19 cellular contexts compared by ENCODE assay signal in genomic region chrX:110394653-110395052, GRCh38. TPM values are rescaled to one million over a fixed set of nuclear protein-coding genes. Genes with fewer than 3 reads are reported as not detected.
DNase-seq lines count a peak whose midpoint lies in the region; ATAC-seq and TF ChIP-seq lines count a peak whose summit lies in the region.
"Had no signal": no experiment of that assay in that cellular context is flagged by ENCODE, and none has a peak within 500 bp of the region (broad histone marks: within the 10 kb centered on the region; RNA-seq: fewer than 3 reads in every experiment).

No MANE protein-coding gene starts in this region.

- peaks cover 2% of the 10 kb centered on the region for H3K27me3 Mint-ChIP-seq in activated T-helper 1 cell treated with anti-CD3 and anti-CD28 coated beads, Interleukin-12 subunit alpha, Interleukin-12 subunit beta, Interleukin-2, Interleukin-4 antibody, amounts not matched to agents 30 ng/mL and 10 ng/mL and 1 ng/mL, durations not matched to agents 14 hours and 24 hours and 36 hours (ENCODE audit: insufficient read depth)

- no peak overlapping the region for H3K4me3 Mint-ChIP-seq in activated T-helper 1 cell treated with anti-CD3 and anti-CD28 coated beads, Interleukin-12 subunit alpha, Interleukin-12 subunit beta, Interleukin-2, Interleukin-4 antibody, amounts not matched to agents 30 ng/mL and 10 ng/mL and 1 ng/mL, durations not matched to agents 14 hours and 24 hours and 36 hours
- H3K4me3 Mint-ChIP-seq: B cell, IgD-negative memory B cell had no signal

- no peaks in the 10 kb centered on the region for H3K4me1 ChIP-seq in ascending aorta

- H3K9me3 ChIP-seq in ascending aorta = no peaks in the 10 kb centered on the region

- DNase-seq in Caki2 (ENCODE audit: low read depth) (peak; percentile 63), M059J (ENCODE audit: low read depth) (peak; percentile 89), amniotic epithelial cell (ENCODE audit: low read depth) (peak; percentile 82), glomerular visceral epithelial cell (ENCODE audit: extremely low spot score) (peak; percentile 90), ascending aorta (ENCODE audit: low spot score in 2 of 2) (no peak), globus pallidus (ENCODE audit: low spot score) (no peak)
- no peak for DNase-seq in activated T-helper 1 cell treated with anti-CD3 and anti-CD28 coated beads, Interleukin-12 subunit alpha, Interleukin-12 subunit beta, Interleukin-2, Interleukin-4 antibody, amounts not matched to agents 30 ng/mL and 10 ng/mL and 1 ng/mL, durations not matched to agents 14 hours and 24 hours and 36 hours (ENCODE audit: low spot score)
- DNase-seq: activated CD4-positive, alpha-beta T cell treated with anti-CD3 and anti-CD28 coated beads for 4 hours; activated effector memory CD4-positive, alpha-beta T cell treated with anti-CD3 and anti-CD28 coated beads, Interleukin-2, amount 50 U/mL, for 16 hours; kidney; NCI-H1930; stimulated activated CD4-positive, alpha-beta T cell treated with anti-CD3 and anti-CD28 coated beads, Interleukin-4, amount 100 ng/mL, for 1 hour; stimulated activated naive CD4-positive, alpha-beta T cell treated with Interleukin-2 at 50 U/mL for 16 hours had no signal

- ATAC-seq in GM21447 (IDR thresholded peaks at IDR 0.05; ENCODE audit: unreplicated experiment) = no peak

- in situ Hi-C loops in Caki2 (cut with HindIII; ENCODE audit: low pct_unique_long_range_greater_than_20kb, low sequenced_read_pairs) = no loop called here

- intact Hi-C loops in ascending aorta (cut with DNase I) = no loop called here
- intact Hi-C loops in activated T-helper 1 cell treated with anti-CD3 and anti-CD28 coated beads, Interleukin-12 subunit alpha, Interleukin-12 subunit beta, Interleukin-2, Interleukin-4 antibody, amounts not matched to agents 30 ng/mL and 10 ng/mL and 1 ng/mL, durations not matched to agents 14 hours and 24 hours and 36 hours (cut with micrococcal nuclease) = no loop called here

- no peaks in the 10 kb centered on the region for H3K27me3 ChIP-seq in ascending aorta

- no peak for TF ChIP-seq CTCF in ascending aorta (IDR thresholded peaks at IDR 0.05)

- H3K27ac ChIP-seq in ascending aorta = no peak overlapping the region

- H3K36me3 ChIP-seq in ascending aorta = no peaks in the 10 kb centered on the region

- H3K36me3 Mint-ChIP-seq in activated T-helper 1 cell treated with anti-CD3 and anti-CD28 coated beads, Interleukin-12 subunit alpha, Interleukin-12 subunit beta, Interleukin-2, Interleukin-4 antibody, amounts not matched to agents 30 ng/mL and 10 ng/mL and 1 ng/mL, durations not matched to agents 14 hours and 24 hours and 36 hours (ENCODE audit: low read depth) = no peaks in the 10 kb centered on the region
- H3K36me3 Mint-ChIP-seq: IgD-negative memory B cell had no signal

- H3K4me3 ChIP-seq in ascending aorta = no peak overlapping the region

- no peak overlapping the region for H3K27ac Mint-ChIP-seq in activated T-helper 1 cell treated with anti-CD3 and anti-CD28 coated beads, Interleukin-12 subunit alpha, Interleukin-12 subunit beta, Interleukin-2, Interleukin-4 antibody, amounts not matched to agents 30 ng/mL and 10 ng/mL and 1 ng/mL, durations not matched to agents 14 hours and 24 hours and 36 hours
- H3K27ac Mint-ChIP-seq: B cell, IgD-negative memory B cell had no signal

- no peaks in the 10 kb centered on the region for H3K9me3 Mint-ChIP-seq in activated T-helper 1 cell treated with anti-CD3 and anti-CD28 coated beads, Interleukin-12 subunit alpha, Interleukin-12 subunit beta, Interleukin-2, Interleukin-4 antibody, amounts not matched to agents 30 ng/mL and 10 ng/mL and 1 ng/mL, durations not matched to agents 14 hours and 24 hours and 36 hours
- H3K9me3 Mint-ChIP-seq: IgD-negative memory B cell had no signal

- no peaks in the 10 kb centered on the region for H3K4me1 Mint-ChIP-seq in activated T-helper 1 cell treated with anti-CD3 and anti-CD28 coated beads, Interleukin-12 subunit alpha, Interleukin-12 subunit beta, Interleukin-2, Interleukin-4 antibody, amounts not matched to agents 30 ng/mL and 10 ng/mL and 1 ng/mL, durations not matched to agents 14 hours and 24 hours and 36 hours (ENCODE audit: low read depth)
- H3K4me1 Mint-ChIP-seq: B cell, IgD-negative memory B cell had no signal

RNA-seq across cellular contexts. Expression of gene RTL9, which starts 36.0 kb away (rescaled TPM):
- 0.07 TPM in 1 of 2 replicates, not detected in the other for total RNA-seq in Caki2 (2014; rRNA removed; shearing (Covaris generic); ENCODE audit: low replicate concordance)
- 0.02 and 0.12 TPM in 2 replicates for total RNA-seq in M059J (2014; rRNA removed; shearing (Covaris generic))
- total RNA-seq in ascending aorta = not detected
- not detected in 2 replicates for total RNA-seq in activated T-helper 1 cell treated with anti-CD3 and anti-CD28 coated beads, Interleukin-12 subunit alpha, Interleukin-12 subunit beta, Interleukin-2, Interleukin-4 antibody, amounts not matched to agents 30 ng/mL and 10 ng/mL and 1 ng/mL, durations not matched to agents 14 hours and 24 hours and 36 hours
- total RNA-seq: B cell; endothelial cell of umbilical vein; kidney; pulmonary artery endothelial cell; T-helper 1 cell treated with Interleukin-12 subunit alpha and Interleukin-12 subunit beta and Interleukin-4 antibody, amounts not matched to agents 30 ng/mL and 1 ng/mL, for 36 hours had no signal

Comparison
In these comparisons a context has a peak if more than half of its experiments do, and no peak if none do; other contexts are left out.
1. DNase-seq: peak in Caki2 (single experiment), M059J (single experiment), amniotic epithelial cell (single experiment) and glomerular visceral epithelial cell (single experiment); none in ascending aorta (0 of 2), globus pallidus (single experiment) and activated T-helper 1 cell treated with anti-CD3 and anti-CD28 coated beads, Interleukin-12 subunit alpha, Interleukin-12 subunit beta, Interleukin-2, Interleukin-4 antibody, amounts not matched to agents 30 ng/mL and 10 ng/mL and 1 ng/mL, durations not matched to agents 14 hours and 24 hours and 36 hours (single experiment).